ENCODE assay signal across 8 cellular contexts in the genomic region with DNA sequence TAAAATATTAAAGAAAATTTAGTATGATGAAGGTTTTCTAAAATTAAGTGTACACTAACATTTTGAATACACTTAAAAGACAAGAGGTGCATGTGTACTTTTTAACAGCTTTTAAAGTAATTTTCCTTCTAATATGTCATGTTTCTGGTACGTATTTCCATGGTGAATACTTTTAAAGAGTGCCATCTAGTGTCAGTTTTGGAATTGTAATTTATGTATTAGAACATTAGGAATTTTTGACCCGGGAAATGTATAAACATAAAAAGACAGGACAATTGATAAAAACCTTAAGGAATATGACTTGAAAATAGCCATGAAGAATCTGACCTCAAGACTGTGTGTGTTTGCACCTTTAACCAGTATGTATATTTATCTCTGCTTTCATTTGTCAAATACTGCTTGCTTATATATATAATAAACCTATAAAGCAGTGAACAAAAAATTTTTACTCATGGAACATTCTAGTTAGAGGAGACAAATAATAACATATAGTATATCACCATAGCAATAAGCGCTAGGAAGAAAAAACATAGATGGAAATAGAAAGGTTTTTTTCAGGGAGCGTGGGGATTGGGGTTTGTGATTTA. TPM values are rescaled to one million over a fixed set of nuclear protein-coding genes. Genes with fewer than 3 reads are reported as not detected.
DNase-seq lines count a peak whose midpoint lies in the region; ATAC-seq and TF ChIP-seq lines count a peak whose summit lies in the region.

No MANE protein-coding gene starts in this region.

- TF ChIP-seq POLR2A in stomach (IDR thresholded peaks at IDR 0.05), result no peak

- no peak for TF ChIP-seq EP300 in stomach (IDR thresholded peaks at IDR 0.05)

- no peak overlapping the region for H3K27ac Mint-ChIP-seq in GM23338

- 0 out of 2 replicates have a peak, but pooled peaks cover 3% of the 10 kb centered on the region for H4K20me1 ChIP-seq in GM23338 (replicated peaks; ENCODE audit: insufficient read depth)

- no peak overlapping the region for H3K4me3 ChIP-seq in GM23338
- no peak overlapping the region for H3K4me3 ChIP-seq in Panc1 (ENCODE audit: low read depth in 2 of 2, low read length in 2 of 2)
- no peak overlapping the region for H3K4me3 ChIP-seq in fibroblast of pulmonary artery (replicated peaks; ENCODE audit: low read depth, low read length)
- no peak overlapping the region for H3K4me3 ChIP-seq in stomach
- H3K4me3 ChIP-seq in MG63, result no peak overlapping the region

- H3K4me2 ChIP-seq in GM23338, result no peak overlapping the region

- H3K9me3 ChIP-seq in Panc1 (ENCODE audit: control insufficient read depth, insufficient read depth, low read depth, low read length), result no peaks in the 10 kb centered on the region
- no peaks in the 10 kb centered on the region for H3K9me3 ChIP-seq in stomach
- no peaks in the 10 kb centered on the region for H3K9me3 ChIP-seq in MG63

- TF ChIP-seq CTCF in GM23338 (conservative IDR thresholded peaks at IDR 0.05; ENCODE audit: low read depth in 2 of 2), result peak in 1 of 2 experiments; percentile 55; a peak in 3 of 4 replicates
- TF ChIP-seq CTCF in Panc1 (IDR thresholded peaks at IDR 0.05), result peak; percentile 22; the same call in 1 of the 2 replicates
- peak; percentile 46 for TF ChIP-seq CTCF in fibroblast of pulmonary artery (IDR thresholded peaks at IDR 0.05; ENCODE audit: low read length, missing control alignments)
- TF ChIP-seq CTCF in stomach (IDR thresholded peaks at IDR 0.05), result peak in 4 of 7 experiments; percentile 21 to 49 (median 42)

- peaks cover 8% of the 10 kb centered on the region for H3K9me3 Mint-ChIP-seq in GM23338

- peaks cover 55% of the 10 kb centered on the region for H3K79me2 ChIP-seq in GM23338 (replicated peaks; ENCODE audit: insufficient read depth)

- H3K4me1 Mint-ChIP-seq in GM23338, result no peaks in the 10 kb centered on the region

- POLR2A ChIA-PET in Panc1 (lab: Charles Lee), result no interaction called here

- peaks cover 27% of the 10 kb centered on the region for H3K36me3 Mint-ChIP-seq in GM23338 (ENCODE audit: low read depth)

- WGBS in stomach, 5 donors, result 44 to 48% (median 47%) methylated on average over 4 of the region's 4 CpGs

- no peaks in the 10 kb centered on the region for H3F3A ChIP-seq in GM23338 (replicated peaks; ENCODE audit: low read depth)

- H3K36me3 ChIP-seq in GM23338 (ENCODE audit: insufficient read depth) (no peaks in the 10 kb centered on the region), Panc1 (ENCODE audit: control insufficient read depth, insufficient read depth, low read length) (no peaks in the 10 kb centered on the region; the same call in 1 of the 2 replicates), stomach (peaks cover 0 to 15% (median 10%) of the 10 kb centered on the region in 4 donors), MG63 (no peaks in the 10 kb centered on the region; the same call in 1 of the 2 replicates)

- no peak for ATAC-seq in GM23338
- no peak for ATAC-seq in Panc1
- ATAC-seq in HG03521 (IDR thresholded peaks at IDR 0.05; ENCODE audit: unreplicated experiment), result no peak
- ATAC-seq in GM21447 (IDR thresholded peaks at IDR 0.05; ENCODE audit: unreplicated experiment), result no peak

- H3K27me3 Mint-ChIP-seq in GM23338 (ENCODE audit: insufficient read depth, low read depth, poor library complexity), result peaks cover 5% of the 10 kb centered on the region

- H3K27me3 ChIP-seq in GM23338 (ENCODE audit: insufficient read depth) (no peaks in the 10 kb centered on the region), Panc1 (ENCODE audit: control insufficient read depth, insufficient read depth, low read length) (no peaks in the 10 kb centered on the region), stomach (no peaks in the 10 kb centered on the region), MG63 (no peaks in the 10 kb centered on the region)

- DNase-seq in AML-193 (lab: John Stamatoyannopoulos, UW), result peak; percentile 33 to 61
- DNase-seq in GM23338 (ENCODE audit: low spot score), result peak; percentile 9
- DNase-seq in Panc1 (ENCODE audit: low read depth, low spot score), result no peak
- DNase-seq in fibroblast of pulmonary artery (ENCODE audit: low read depth), result peak; percentile 69
- no peak for DNase-seq in stomach
- DNase-seq in MG63, result no peak

- no peak overlapping the region for H3K4me3 Mint-ChIP-seq in GM23338

- CTCF ChIA-PET in Panc1 (lab: Charles Lee), result interaction anchor here (0.8 kb wide), 1 partner anchor 241 kb away, joined by 3 read pairs; no protein-coding TSS in a partner anchor

- no peak overlapping the region for H2AFZ ChIP-seq in GM23338

- H3K9me2 ChIP-seq in GM23338 (ENCODE audit: insufficient read depth), result no peaks in the 10 kb centered on the region

- intact Hi-C loops in Panc1 (cut with micrococcal nuclease; ENCODE audit: unreplicated experiment), result loop anchor here (5.0 kb wide), 1 partner anchor 193 kb away; no protein-coding TSS in a partner anchor
- intact Hi-C loops in stomach (cut with DNase I; ENCODE audit: low total_unique reads), result no loop called here

- H3K4me1 ChIP-seq in GM23338 (ENCODE audit: insufficient read depth) (peaks cover under 1% of the 10 kb centered on the region; the same call in 1 of the 2 replicates), Panc1 (ENCODE audit: control insufficient read depth, insufficient read depth, low read length) (no peaks in the 10 kb centered on the region; the same call in 1 of the 2 replicates), stomach (peaks cover 0 to 25% (median 6%) of the 10 kb centered on the region in 4 donors)

- H3K27ac ChIP-seq in GM23338 (ENCODE audit: low read depth), result no peak overlapping the region
- H3K27ac ChIP-seq in Panc1 (ENCODE audit: low read length), result no peak overlapping the region
- H3K27ac ChIP-seq in stomach, result no peak overlapping the region

- BruUV-seq in Panc1 (replicated peaks; lab: Mats Ljungman, UMichigan), result no TSS peak

- in situ Hi-C loops in Panc1 (cut with HindIII; ENCODE audit: low pct_unique_long_range_greater_than_20kb, low sequenced_read_pairs), result no loop called here

TF ChIP-seq in GM23338, 12 proteins besides CTCF, POLR2A, EP300 and RAD21 (continues in another document):
- TF ChIP-seq, protein P1, sequence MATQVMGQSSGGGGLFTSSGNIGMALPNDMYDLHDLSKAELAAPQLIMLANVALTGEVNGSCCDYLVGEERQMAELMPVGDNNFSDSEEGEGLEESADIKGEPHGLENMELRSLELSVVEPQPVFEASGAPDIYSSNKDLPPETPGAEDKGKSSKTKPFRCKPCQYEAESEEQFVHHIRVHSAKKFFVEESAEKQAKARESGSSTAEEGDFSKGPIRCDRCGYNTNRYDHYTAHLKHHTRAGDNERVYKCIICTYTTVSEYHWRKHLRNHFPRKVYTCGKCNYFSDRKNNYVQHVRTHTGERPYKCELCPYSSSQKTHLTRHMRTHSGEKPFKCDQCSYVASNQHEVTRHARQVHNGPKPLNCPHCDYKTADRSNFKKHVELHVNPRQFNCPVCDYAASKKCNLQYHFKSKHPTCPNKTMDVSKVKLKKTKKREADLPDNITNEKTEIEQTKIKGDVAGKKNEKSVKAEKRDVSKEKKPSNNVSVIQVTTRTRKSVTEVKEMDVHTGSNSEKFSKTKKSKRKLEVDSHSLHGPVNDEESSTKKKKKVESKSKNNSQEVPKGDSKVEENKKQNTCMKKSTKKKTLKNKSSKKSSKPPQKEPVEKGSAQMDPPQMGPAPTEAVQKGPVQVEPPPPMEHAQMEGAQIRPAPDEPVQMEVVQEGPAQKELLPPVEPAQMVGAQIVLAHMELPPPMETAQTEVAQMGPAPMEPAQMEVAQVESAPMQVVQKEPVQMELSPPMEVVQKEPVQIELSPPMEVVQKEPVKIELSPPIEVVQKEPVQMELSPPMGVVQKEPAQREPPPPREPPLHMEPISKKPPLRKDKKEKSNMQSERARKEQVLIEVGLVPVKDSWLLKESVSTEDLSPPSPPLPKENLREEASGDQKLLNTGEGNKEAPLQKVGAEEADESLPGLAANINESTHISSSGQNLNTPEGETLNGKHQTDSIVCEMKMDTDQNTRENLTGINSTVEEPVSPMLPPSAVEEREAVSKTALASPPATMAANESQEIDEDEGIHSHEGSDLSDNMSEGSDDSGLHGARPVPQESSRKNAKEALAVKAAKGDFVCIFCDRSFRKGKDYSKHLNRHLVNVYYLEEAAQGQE (IDR thresholded peaks at IDR 0.05; ENCODE audit: unreplicated experiment), result no peak
- TF ChIP-seq ZNF331 (CRISPR knock-in tag; IDR thresholded peaks at IDR 0.05; ENCODE audit: low read depth), result no peak
- TF ChIP-seq, protein P2, sequence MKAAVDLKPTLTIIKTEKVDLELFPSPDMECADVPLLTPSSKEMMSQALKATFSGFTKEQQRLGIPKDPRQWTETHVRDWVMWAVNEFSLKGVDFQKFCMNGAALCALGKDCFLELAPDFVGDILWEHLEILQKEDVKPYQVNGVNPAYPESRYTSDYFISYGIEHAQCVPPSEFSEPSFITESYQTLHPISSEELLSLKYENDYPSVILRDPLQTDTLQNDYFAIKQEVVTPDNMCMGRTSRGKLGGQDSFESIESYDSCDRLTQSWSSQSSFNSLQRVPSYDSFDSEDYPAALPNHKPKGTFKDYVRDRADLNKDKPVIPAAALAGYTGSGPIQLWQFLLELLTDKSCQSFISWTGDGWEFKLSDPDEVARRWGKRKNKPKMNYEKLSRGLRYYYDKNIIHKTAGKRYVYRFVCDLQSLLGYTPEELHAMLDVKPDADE (IDR thresholded peaks at IDR 0.05), result no peak
- no peak for TF ChIP-seq EZH2 (IDR thresholded peaks at IDR 0.05; ENCODE audit: low read depth, unreplicated experiment)
- TF ChIP-seq CREB1 (CRISPR knock-in tag; IDR thresholded peaks at IDR 0.05; ENCODE audit: low read depth), result no peak
- no peak for TF ChIP-seq POLR2AphosphoS5 (IDR thresholded peaks at IDR 0.05; ENCODE audit: low read depth)
- TF ChIP-seq ZNF114 (CRISPR knock-in tag; IDR thresholded peaks at IDR 0.05), result no peak
- no peak for TF ChIP-seq STAT1 (IDR thresholded peaks at IDR 0.05; ENCODE audit: unreplicated experiment)
- TF ChIP-seq NANOG (IDR thresholded peaks at IDR 0.05; ENCODE audit: borderline replicate concordance), result no peak

RNA-seq across cellular contexts. Expression of a gene that starts 7.2 kb away (rescaled TPM):
- 34.3 and 39.1 TPM in 2 replicates for total RNA-seq in GM23338 (2014; rRNA removed; shearing (Covaris generic))
- polyA plus RNA-seq in GM23338 (2016; fragmentation: Nextera tagmentation; extraction: Ambion mirVana) (7.9 and 11.3 TPM in 2 replicates), stomach (1 to 10 TPM; 1.6 to 8.2 (median 2.1) TPM)
- total RNA-seq in Panc1 (2021; ENCODE audit: unreplicated experiment) (8.8 TPM), stomach (100 to 1,000 TPM in 1 of 5 donors, 10 to 100 TPM in 2, 1 to 10 TPM in 2; 4.8 to 129 (median 11.1) TPM)
- polyA plus RNA-seq in Panc1 (2012; ENCODE audit: insufficient read length), result 5.5 TPM
- total RNA-seq in MG63 (2014; rRNA removed; shearing (Covaris generic); ENCODE audit: low replicate concordance), result 10.4 and 10.9 TPM in 2 replicates

RNA-seq across cellular contexts. Expression of a gene that starts 7.3 kb away (rescaled TPM):
- 9.4 and 12.6 TPM in 2 replicates for total RNA-seq in GM23338 (2014; rRNA removed; shearing (Covaris generic))
- 12.3 and 15.3 TPM in 2 replicates for polyA plus RNA-seq in GM23338 (2016; fragmentation: Nextera tagmentation; extraction: Ambion mirVana)
- total RNA-seq in Panc1 (2021; ENCODE audit: unreplicated experiment), result 13.9 TPM
- polyA plus RNA-seq in Panc1 (2012; ENCODE audit: insufficient read length), result 8.8 TPM
- 10 to 100 TPM in 4 of 5 donors, 1 to 10 TPM in 1; 8.7 to 35.7 (median 17.5) TPM for total RNA-seq in stomach
- polyA plus RNA-seq in stomach, result 10 to 100 TPM; 11.5 to 20.9 (median 16.3) TPM
- total RNA-seq in MG63 (2014; rRNA removed; shearing (Covaris generic); ENCODE audit: low replicate concordance), result 8.3 and 14.0 TPM in 2 replicates

Comparison
In these comparisons a context has a peak if more than half of its experiments do, and no peak if none do; other contexts are left out.
1. DNase-seq: peak in AML-193 (2 of 2), GM23338 (single experiment) and fibroblast of pulmonary artery (single experiment); none in Panc1 (single experiment), stomach (single experiment) and MG63 (single experiment).